In genomic region chr7:64192775-64193174, GRCh38 we compare ENCODE assay signal across 25 cellular contexts. TPM values are rescaled to one million over a fixed set of nuclear protein-coding genes. Genes with fewer than 3 reads are reported as not detected.
A peak's percentile ranks its signal among the peaks of the same experiment; 100 is the strongest.
DNase-seq lines count a peak whose midpoint lies in the region; ATAC-seq and TF ChIP-seq lines count a peak whose summit lies in the region.
"Had no signal": no experiment of that assay in that cellular context is flagged by ENCODE, and none has a peak within 500 bp of the region (broad histone marks: within the 10 kb centered on the region; RNA-seq: fewer than 3 reads in every experiment).

No MANE protein-coding gene starts in this region.

- no peak overlapping the region for H3K23ac ChIP-seq in neuronal stem cell (ENCODE audit: low read depth, low read length, poor library complexity)

- no peak overlapping the region for H2BK120ac ChIP-seq in neuronal stem cell (ENCODE audit: low read depth, low read length)

- H3K27ac ChIP-seq in neuronal stem cell (replicated peaks; ENCODE audit: low read length) (no peak overlapping the region), left ventricle myocardium inferior (replicated peaks) (no peak overlapping the region)
- H3K27ac ChIP-seq: BLaER1 had no signal

- H3K4me3 ChIP-seq in neuronal stem cell (ENCODE audit: low read length in 2 of 2) (peak overlapping the region in 1 of 2 donors; percentile 41), left ventricle myocardium inferior (no peak overlapping the region)
- H3K4me3 ChIP-seq: BLaER1 had no signal

- H4K91ac ChIP-seq in neuronal stem cell (ENCODE audit: low read depth, low read length, poor library complexity): no peak overlapping the region

- H2AFZ ChIP-seq in neuronal stem cell (ENCODE audit: low read length): no peak overlapping the region

- H3K4me1 ChIP-seq in neuronal stem cell (ENCODE audit: control insufficient read depth in 2 of 2, insufficient read depth in 1 of 2, low read depth in 1 of 2, low read length in 2 of 2) (no peaks in the 10 kb centered on the region), left ventricle myocardium inferior (no peaks in the 10 kb centered on the region)
- H3K4me1 ChIP-seq: BE2C, BLaER1 had no signal

- H3K79me1 ChIP-seq in neuronal stem cell (ENCODE audit: low read depth, low read length): no peaks in the 10 kb centered on the region

- H3K14ac ChIP-seq in neuronal stem cell (ENCODE audit: low read length): no peak overlapping the region

- no peaks in the 10 kb centered on the region for H3K36me3 ChIP-seq in neuronal stem cell (replicated peaks in 1 of 2; ENCODE audit: control insufficient read depth in 2 of 2, insufficient read depth in 2 of 2, low read length in 2 of 2)
- no peaks in the 10 kb centered on the region for H3K36me3 ChIP-seq in left ventricle myocardium inferior
- H3K36me3 ChIP-seq: BE2C, BLaER1 had no signal

- no peak overlapping the region for H2BK12ac ChIP-seq in neuronal stem cell (ENCODE audit: low read length)

- H3K36me3 Mint-ChIP-seq in stimulated activated effector memory CD8-positive, alpha-beta T cell treated with anti-CD3 and anti-CD28 coated beads, Interleukin-12 subunit alpha, Interleukin-12 subunit beta, amount 100 ng/mL, for 72 hours: no peaks in the 10 kb centered on the region
- H3K36me3 Mint-ChIP-seq: CD14-positive monocyte; CD4-positive, alpha-beta memory T cell; CD4-positive, CD25-positive, alpha-beta regulatory T cell; CD8-positive, alpha-beta memory T cell had no signal

- TF ChIP-seq CTCF in left ventricle myocardium inferior (IDR thresholded peaks at IDR 0.05; ENCODE audit: borderline replicate concordance): no peak

- no peak overlapping the region for H3K18ac ChIP-seq in neuronal stem cell (ENCODE audit: low read length)

- no peak overlapping the region for H3K27ac Mint-ChIP-seq in stimulated activated effector memory CD8-positive, alpha-beta T cell treated with anti-CD3 and anti-CD28 coated beads, Interleukin-12 subunit alpha, Interleukin-12 subunit beta, amount 100 ng/mL, for 72 hours
- H3K27ac Mint-ChIP-seq: CD14-positive monocyte; CD4-positive, alpha-beta memory T cell; CD4-positive, CD25-positive, alpha-beta regulatory T cell; CD8-positive, alpha-beta memory T cell had no signal

- peaks cover 2% of the 10 kb centered on the region for H3K9me3 Mint-ChIP-seq in stimulated activated effector memory CD8-positive, alpha-beta T cell treated with anti-CD3 and anti-CD28 coated beads, Interleukin-12 subunit alpha, Interleukin-12 subunit beta, amount 100 ng/mL, for 72 hours

- no peaks in the 10 kb centered on the region for H3K4me1 Mint-ChIP-seq in stimulated activated effector memory CD8-positive, alpha-beta T cell treated with anti-CD3 and anti-CD28 coated beads, Interleukin-12 subunit alpha, Interleukin-12 subunit beta, amount 100 ng/mL, for 72 hours
- H3K4me1 Mint-ChIP-seq: CD14-positive monocyte; CD4-positive, alpha-beta memory T cell; CD4-positive, CD25-positive, alpha-beta regulatory T cell; CD8-positive, alpha-beta memory T cell had no signal

- H3K9me3 ChIP-seq in neuronal stem cell (replicated peaks in 1 of 2; ENCODE audit: control insufficient read depth in 2 of 2, insufficient read depth in 1 of 2, low read depth in 1 of 2, low read length in 2 of 2) (peaks cover 0 to 17% of the 10 kb centered on the region in 2 donors), left ventricle myocardium inferior (replicated peaks) (peaks cover 19% of the 10 kb centered on the region)
- H3K9me3 ChIP-seq: BE2C had no signal

- peak overlapping the region; percentile 65 for H4K8ac ChIP-seq in neuronal stem cell (ENCODE audit: low read depth, low read length)

- no peak overlapping the region for H3K4me3 Mint-ChIP-seq in stimulated activated effector memory CD8-positive, alpha-beta T cell treated with anti-CD3 and anti-CD28 coated beads, Interleukin-12 subunit alpha, Interleukin-12 subunit beta, amount 100 ng/mL, for 72 hours
- H3K4me3 Mint-ChIP-seq: CD14-positive monocyte; CD4-positive, alpha-beta memory T cell; CD4-positive, CD25-positive, alpha-beta regulatory T cell; CD8-positive, alpha-beta memory T cell had no signal

- H3K27me3 ChIP-seq in neuronal stem cell (ENCODE audit: control insufficient read depth in 3 of 3, insufficient read depth in 3 of 3, low read depth in 1 of 3, low read length in 3 of 3): no peaks in the 10 kb centered on the region
- no peaks in the 10 kb centered on the region for H3K27me3 ChIP-seq in left ventricle myocardium inferior (ENCODE audit: low read depth)
- H3K27me3 ChIP-seq: BE2C, BLaER1 had no signal

- no peak overlapping the region for H3K9ac ChIP-seq in neuronal stem cell (ENCODE audit: low read depth, low read length, poor library complexity)
- H3K9ac ChIP-seq: BLaER1 had no signal

- intact Hi-C loops in left ventricle myocardium inferior (cut with micrococcal nuclease): no loop called here

- no peak overlapping the region for H2AK5ac ChIP-seq in neuronal stem cell (ENCODE audit: low read depth, low read length)

- peak; percentile 21 for ATAC-seq in stimulated activated effector memory CD8-positive, alpha-beta T cell treated with anti-CD3 and anti-CD28 coated beads, Interleukin-12 subunit alpha, Interleukin-12 subunit beta, amount 100 ng/mL, for 72 hours

- H3K4ac ChIP-seq in neuronal stem cell (ENCODE audit: low read length): no peak overlapping the region

- no peak overlapping the region for H2BK5ac ChIP-seq in neuronal stem cell (ENCODE audit: low read length)

- no peak overlapping the region for H3K4me2 ChIP-seq in neuronal stem cell (ENCODE audit: insufficient read depth, low read length, poor library complexity, severe bottlenecking)
- H3K4me2 ChIP-seq: BLaER1 had no signal

- WGBS in neuronal stem cell (ENCODE audit: extremely low coverage in 2 of 2, insufficient read length in 2 of 2, insufficient replicate concordance in 1 of 2), 2 donors: no CpG with 5 or more reads among the region's 8 CpGs

- in situ Hi-C loops in G401 (cut with HindIII; ENCODE audit: low sequenced_read_pairs): no loop called here

- DNase-seq in neuronal stem cell (ENCODE audit: low spot score) (no peak), G401 (ENCODE audit: low spot score) (no peak), germinal center (ENCODE audit: low spot score) (no peak), left ventricle myocardium inferior (no peak)
- no peak for DNase-seq in stimulated activated effector memory CD8-positive, alpha-beta T cell treated with anti-CD3 and anti-CD28 coated beads, Interleukin-12 subunit alpha, Interleukin-12 subunit beta, amount 100 ng/mL, for 72 hours (ENCODE audit: low spot score in 2 of 2)
- DNase-seq: 8988T; ACHN; BE2C; C1 segment of cervical spinal cord; CD4-positive, alpha-beta memory T cell; CD4-positive, CD25-positive, alpha-beta regulatory T cell; CD8-positive, alpha-beta memory T cell; COR-L47; DMS 273 treated with DMSO at 0.1 percent for 48 hours; DMS153; DMS53; DMS79; DND-41; EL; GF-D8 had no signal

- no peak overlapping the region for H2BK15ac ChIP-seq in neuronal stem cell (ENCODE audit: low read length)

RNA-seq across cellular contexts. Expression of gene ZNF735, which starts 14.2 kb away (rescaled TPM):
- not detected for polyA plus RNA-seq in neuronal stem cell (2013, experiment 1 of 2)
- polyA plus RNA-seq in neuronal stem cell (2013, experiment 2 of 2): not detected
- total RNA-seq in G401 (2014; rRNA removed; shearing (Covaris generic)): not detected in 2 replicates
- not detected for total RNA-seq in left ventricle myocardium inferior
- total RNA-seq: A673; CD4-positive, alpha-beta memory T cell; CD4-positive, CD25-positive, alpha-beta regulatory T cell; CD8-positive, alpha-beta memory T cell; Daoy had no signal
- polyA plus RNA-seq: AG04450; CD14-positive monocyte; CD4-positive, alpha-beta memory T cell; CD4-positive, CD25-positive, alpha-beta regulatory T cell; CD8-positive, alpha-beta memory T cell had no signal

RNA-seq across cellular contexts. Expression of gene ZNF679, which starts 35.5 kb away (rescaled TPM):
- polyA plus RNA-seq in neuronal stem cell (2013, experiment 1 of 2): not detected
- polyA plus RNA-seq in neuronal stem cell (2013, experiment 2 of 2): not detected
- not detected in 2 replicates for total RNA-seq in G401 (2014; rRNA removed; shearing (Covaris generic))
- total RNA-seq in left ventricle myocardium inferior: not detected
- total RNA-seq: A673; CD4-positive, alpha-beta memory T cell; CD4-positive, CD25-positive, alpha-beta regulatory T cell; CD8-positive, alpha-beta memory T cell; Daoy had no signal
- polyA plus RNA-seq: AG04450; CD14-positive monocyte; CD4-positive, alpha-beta memory T cell; CD4-positive, CD25-positive, alpha-beta regulatory T cell; CD8-positive, alpha-beta memory T cell had no signal
